ENCODE assay signal across 8 cellular contexts in genomic region chr15:45205192-45205591, GRCh38. TPM values are rescaled to one million over a fixed set of nuclear protein-coding genes. Genes with fewer than 3 reads are reported as not detected.
DNase-seq lines count a peak whose midpoint lies in the region; ATAC-seq and TF ChIP-seq lines count a peak whose summit lies in the region.

No MANE protein-coding gene starts in this region.

- H3K36me3 ChIP-seq in BE2C = no peaks in the 10 kb centered on the region
- no peaks in the 10 kb centered on the region for H3K36me3 ChIP-seq in upper lobe of right lung

- H3K4me3 Mint-ChIP-seq in activated CD4-positive, alpha-beta T cell treated with anti-CD3 and anti-CD28 coated beads for 36 hours = no peak overlapping the region
- peak overlapping the region in 1 of 8 donors; percentile 69 for H3K4me3 Mint-ChIP-seq in naive B cell

- no peaks in the 10 kb centered on the region for H3K36me3 Mint-ChIP-seq in activated CD4-positive, alpha-beta T cell treated with anti-CD3 and anti-CD28 coated beads for 36 hours (ENCODE audit: low read depth)
- no peaks in the 10 kb centered on the region for H3K36me3 Mint-ChIP-seq in naive B cell

- intact Hi-C loops in activated CD4-positive, alpha-beta T cell treated with anti-CD3 and anti-CD28 coated beads for 36 hours (cut with DNase I, micrococcal nuclease) = loop anchor here in 1 of 2 experiments (1.0 kb wide), 3 partner anchors 42 to 197 kb away; a partner anchor contains a TSS
- intact Hi-C loops in dorsolateral prefrontal cortex (cut with DNase I) = loop anchor here in 1 of 2 donors (10.0 kb wide), 1 partner anchor 170 kb away; the partner anchor contains the start of gene GATM
- intact Hi-C loops in upper lobe of right lung (cut with DNase I) = no loop called here

- TF ChIP-seq CTCF in BE2C (IDR thresholded peaks at IDR 0.05; ENCODE audit: low read depth, low read length) = peak; percentile 99
- peak; percentile 71 for TF ChIP-seq CTCF in GM20000 (IDR thresholded peaks at IDR 0.05; ENCODE audit: extremely low read depth, missing control alignments)
- TF ChIP-seq CTCF in dorsolateral prefrontal cortex (IDR thresholded peaks at IDR 0.05 in 54 of 56, conservative IDR thresholded peaks at IDR 0.05 in 2 of 56; ENCODE audit: low read depth in 1 of 56, partially characterized antibody in 56 of 56) = peak; percentile 26 to 80 (median 69)
- TF ChIP-seq CTCF in upper lobe of right lung (IDR thresholded peaks at IDR 0.05) = peak; percentile 72

- H3K27me3 Mint-ChIP-seq in activated CD4-positive, alpha-beta T cell treated with anti-CD3 and anti-CD28 coated beads for 36 hours = peaks cover 2% of the 10 kb centered on the region
- peaks cover 20 to 32% (median 25%) of the 10 kb centered on the region in 3 donors for H3K27me3 Mint-ChIP-seq in naive B cell

- H3K4me3 ChIP-seq in BE2C (ENCODE audit: low read depth, low read length) = no peak overlapping the region
- no peak overlapping the region for H3K4me3 ChIP-seq in dorsolateral prefrontal cortex
- no peak overlapping the region for H3K4me3 ChIP-seq in upper lobe of right lung

- peak; percentile 82 for DNase-seq in BE2C
- DNase-seq in GM20000 (ENCODE audit: low spot score) = peak; percentile 72
- DNase-seq in NCI-H2227 treated with DMSO at 0.1 percent for 48 hours (lab: John Stamatoyannopoulos, UW) = peak; percentile 46
- peak; percentile 86 for DNase-seq in activated CD4-positive, alpha-beta T cell treated with anti-CD3 and anti-CD28 coated beads for 36 hours
- DNase-seq in dorsolateral prefrontal cortex = peak in 5 of 10 donors; percentile 41 to 68 (median 61)
- DNase-seq in naive B cell = peak; percentile 25
- DNase-seq in upper lobe of right lung = no peak

- peak; percentile 63 for ATAC-seq in activated CD4-positive, alpha-beta T cell treated with anti-CD3 and anti-CD28 coated beads for 36 hours
- ATAC-seq in naive B cell (ENCODE audit: low read depth in 2 of 2) = no peak
- ATAC-seq in upper lobe of right lung = peak; percentile 59
- ATAC-seq in HG02973 (IDR thresholded peaks at IDR 0.05; ENCODE audit: unreplicated experiment) = no peak

- CTCF ChIA-PET in activated CD4-positive, alpha-beta T cell treated with anti-CD3 and anti-CD28 coated beads for 36 hours (lab: Charles Lee) = interaction anchor here (0.6 to 7.5 kb wide), 35 partner anchors 8 to 253 kb away, joined by 3 to 48 read pairs (median 4); partner anchors contain the start of gene SHF

- H3K4me1 ChIP-seq in BE2C = no peaks in the 10 kb centered on the region
- peaks cover 9% of the 10 kb centered on the region for H3K4me1 ChIP-seq in upper lobe of right lung

- H3K27ac Mint-ChIP-seq in activated CD4-positive, alpha-beta T cell treated with anti-CD3 and anti-CD28 coated beads for 36 hours = no peak overlapping the region
- peak overlapping the region in 1 of 6 donors; percentile 80 for H3K27ac Mint-ChIP-seq in naive B cell

- POLR2A ChIA-PET in activated CD4-positive, alpha-beta T cell treated with anti-CD3 and anti-CD28 coated beads for 36 hours (lab: Charles Lee) = interaction anchor here (0.7 to 1.5 kb wide), 2 partner anchors 17 to 197 kb away, joined by 3 to 4 read pairs; partner anchors contain the start of gene SHF

- H3K4me1 Mint-ChIP-seq in activated CD4-positive, alpha-beta T cell treated with anti-CD3 and anti-CD28 coated beads for 36 hours = peaks cover 7% of the 10 kb centered on the region
- H3K4me1 Mint-ChIP-seq in naive B cell = peaks cover 0 to 3% (median 0%) of the 10 kb centered on the region in 3 donors

- H3K27ac ChIP-seq in dorsolateral prefrontal cortex (peak overlapping the region in 21 of 59 donors; percentile 4 to 99 (median 27)), upper lobe of right lung (no peak overlapping the region)

- H3K9me3 ChIP-seq in BE2C (no peaks in the 10 kb centered on the region), upper lobe of right lung (no peaks in the 10 kb centered on the region)

- H3K27me3 ChIP-seq in BE2C = no peaks in the 10 kb centered on the region
- no peaks in the 10 kb centered on the region for H3K27me3 ChIP-seq in dorsolateral prefrontal cortex
- no peaks in the 10 kb centered on the region for H3K27me3 ChIP-seq in upper lobe of right lung

- no peaks in the 10 kb centered on the region for H3K9me3 Mint-ChIP-seq in activated CD4-positive, alpha-beta T cell treated with anti-CD3 and anti-CD28 coated beads for 36 hours (ENCODE audit: low read depth)
- H3K9me3 Mint-ChIP-seq in naive B cell = peaks cover 0 to 1% (median 0%) of the 10 kb centered on the region in 7 donors

RNA-seq across cellular contexts. Expression of gene SHF, which starts 17.4 kb away (rescaled TPM):
- 106 TPM for polyA plus RNA-seq in BE2C (2012; ENCODE audit: insufficient read depth, insufficient read length, low read depth)
- total RNA-seq in activated CD4-positive, alpha-beta T cell treated with anti-CD3 and anti-CD28 coated beads for 36 hours = 10 to 100 TPM; 17.9 to 18.7 TPM
- total RNA-seq in dorsolateral prefrontal cortex (10 to 100 TPM; 13.9 to 56.0 (median 31.7) TPM), upper lobe of right lung (7.1 TPM)
- 1 to 10 TPM in 4 of 6 donors, under 1 TPM in 2; 0.77 to 3.2 (median 1.8) TPM for polyA plus RNA-seq in naive B cell (ENCODE audit: low read depth in 6 of 6)

RNA-seq across cellular contexts. Expression of gene SLC28A2, which starts 46.8 kb away (rescaled TPM):
- polyA plus RNA-seq in BE2C (2012; ENCODE audit: insufficient read depth, insufficient read length, low read depth) = not detected
- total RNA-seq in activated CD4-positive, alpha-beta T cell treated with anti-CD3 and anti-CD28 coated beads for 36 hours = not detected
- total RNA-seq in dorsolateral prefrontal cortex (under 1 TPM in 8 of 120 experiments, not detected in 112; 0.09 to 0.76 (median 0.20) TPM), upper lobe of right lung (0.35 TPM)
- polyA plus RNA-seq in naive B cell (ENCODE audit: low read depth in 6 of 6) = not detected

Comparison
In these comparisons a context has a peak if more than half of its experiments do, and no peak if none do; other contexts are left out.
1. ATAC-seq: peak in activated CD4-positive, alpha-beta T cell treated with anti-CD3 and anti-CD28 coated beads for 36 hours (single experiment) and upper lobe of right lung (single experiment); none in naive B cell (0 of 2) and HG02973 (single experiment).
2. Peak in every context shown above with its lines, with median percentiles within 50 percentile points of each other: CTCF ChIP-seq.